ENCODE assay signal across 15 cellular contexts in genomic region chr10:131963350-131963749, GRCh38. TPM values are rescaled to one million over a fixed set of nuclear protein-coding genes. Genes with fewer than 3 reads are reported as not detected.
DNase-seq lines count a peak whose midpoint lies in the region; TF ChIP-seq lines count a peak whose summit lies in the region.
"Had no signal": no experiment of that assay in that cellular context is flagged by ENCODE, and none has a peak within 500 bp of the region (broad histone marks: within the 10 kb centered on the region; RNA-seq: fewer than 3 reads in every experiment).

No MANE protein-coding gene starts in this region.

- TF ChIP-seq CTCF in C4-2B (conservative IDR thresholded peaks at IDR 0.05) (no peak), VCaP (conservative IDR thresholded peaks at IDR 0.05) (no peak)

- H3K27ac ChIP-seq in C4-2B (peak overlapping the region; percentile 73), VCaP (peak overlapping the region; percentile 91)
- H3K27ac ChIP-seq: HL-60 had no signal

- intact Hi-C loops in posterior vena cava (cut with DNase I) = no loop called here

- DNase-seq in activated effector memory CD4-positive, alpha-beta T cell treated with anti-CD3 and anti-CD28 coated beads, Interleukin-2, amount 50 U/mL, for 16 hours = peak; percentile 55
- no peak for DNase-seq in activated effector memory CD4-positive, alpha-beta T cell treated with Interleukin-2 at 50 U/mL for 16 hours
- peak; percentile 75 for DNase-seq in posterior vena cava (ENCODE audit: low spot score)
- no peak for DNase-seq in ecto neural progenitor cell (ENCODE audit: low spot score)
- no peak for DNase-seq in DMS153 treated with DMSO at 0.1 percent for 48 hours (lab: John Stamatoyannopoulos, UW; ENCODE audit: unreplicated experiment)
- DNase-seq: GDM1, H9, Kasumi-1, MG63, NCI-H1105, NCI-H510A, NCI-H774 had no signal

RNA-seq across cellular contexts. Expression of gene BNIP3, which starts 18.4 kb away (rescaled TPM):
- total RNA-seq in posterior vena cava = 10 to 100 TPM; 20.1 to 26.8 TPM

Comparison
In these comparisons a context has a peak if more than half of its experiments do, and no peak if none do; other contexts are left out.
1. DNase-seq: peak in activated effector memory CD4-positive, alpha-beta T cell treated with anti-CD3 and anti-CD28 coated beads, Interleukin-2, amount 50 U/mL, for 16 hours (single experiment) and posterior vena cava (single experiment); none in activated effector memory CD4-positive, alpha-beta T cell treated with Interleukin-2 at 50 U/mL for 16 hours (single experiment), ecto neural progenitor cell (single experiment) and DMS153 treated with DMSO at 0.1 percent for 48 hours (single experiment).